In genomic region chr10:5076615-5077014, GRCh38 we compare ENCODE assay signal across 31 cellular contexts. TPM values are rescaled to one million over a fixed set of nuclear protein-coding genes. Genes with fewer than 3 reads are reported as not detected.
DNase-seq lines count a peak whose midpoint lies in the region; ATAC-seq and TF ChIP-seq lines count a peak whose summit lies in the region.
"Had no signal": no experiment of that assay in that cellular context is flagged by ENCODE, and none has a peak within 500 bp of the region (broad histone marks: within the 10 kb centered on the region; RNA-seq: fewer than 3 reads in every experiment).

No MANE protein-coding gene starts in this region.

- H3K9me3 ChIP-seq in left lung (no peaks in the 10 kb centered on the region), vagina (no peaks in the 10 kb centered on the region), thyroid gland (no peaks in the 10 kb centered on the region)
- H3K9me3 ChIP-seq: colonic mucosa, spleen, tibial artery had no signal

- 68 to 86% methylated on average over 3 of the region's 3 CpGs for WGBS in thyroid gland, 2 donors

- peak; percentile 49 for DNase-seq in GM03348 (ENCODE audit: low spot score)
- peak; percentile 85 for DNase-seq in astrocyte of the hippocampus (ENCODE audit: low read depth, low spot score)
- DNase-seq in left lung, result no peak
- no peak for DNase-seq in vagina (ENCODE audit: extremely low spot score in 2 of 2)
- no peak for DNase-seq in NCI-H2171 treated with DMSO at 0.1 percent for 48 hours (lab: John Stamatoyannopoulos, UW)
- no peak for DNase-seq in thyroid gland
- DNase-seq: activated CD4-positive, alpha-beta T cell treated with anti-CD3 and anti-CD28 coated beads, Interleukin-2, amount 10 ng/mL, durations not matched to agents 24 days and 14 days; activated effector memory CD4-positive, alpha-beta T cell treated with Interleukin-2 at 50 U/mL for 16 hours; activated T-cell treated with anti-CD3 and anti-CD28 coated beads, Interleukin-2, amount 50 U/mL, for 1 hour; colonic mucosa; DMS79; effector CD4-positive, alpha-beta T cell; foreskin keratinocyte; GDM1; hippocampal formation; MM.1S; NCI-H1105 treated with DMSO at 0.1 percent for 48 hours; NCI-H2029; NCI-H526; NK-92 treated with Interleukin-12 subunit alpha and Interleukin-12 subunit beta, amount 100 ng/mL, for 24 hours; spleen; stimulated activated CD4-positive, alpha-beta T cell treated with anti-CD3 and anti-CD28 coated beads, Interleukin-2, amount 100 ng/mL, for 24 hours; T-helper 1 cell; tibial artery had no signal

- ATAC-seq in left lung, result peak; percentile 26
- ATAC-seq in HG02678 (IDR thresholded peaks at IDR 0.05; ENCODE audit: unreplicated experiment), result no peak
- ATAC-seq: activated naive CD4-positive, alpha-beta T cell treated with anti-CD3 and anti-CD28 coated beads, Interleukin-2, amount 50 U/mL, for 72 hours; foreskin keratinocyte; WTC11 had no signal

- TF ChIP-seq POLR2A in vagina (IDR thresholded peaks at IDR 0.05) (no peak), thyroid gland (IDR thresholded peaks at IDR 0.05) (no peak)

- H3K27me3 ChIP-seq in left lung (no peaks in the 10 kb centered on the region), vagina (no peaks in the 10 kb centered on the region), thyroid gland (no peaks in the 10 kb centered on the region)
- H3K27me3 ChIP-seq: cardiac muscle cell, colonic mucosa, foreskin keratinocyte, spleen, tibial artery had no signal

- no peaks in the 10 kb centered on the region for H3K36me3 ChIP-seq in left lung
- no peaks in the 10 kb centered on the region for H3K36me3 ChIP-seq in vagina
- no peaks in the 10 kb centered on the region for H3K36me3 ChIP-seq in thyroid gland
- H3K36me3 ChIP-seq: cardiac muscle cell, colonic mucosa, spleen, tibial artery had no signal

- H3K27ac ChIP-seq in left lung (peak overlapping the region in 1 of 2 donors; percentile 10), vagina (peak overlapping the region; percentile 27), thyroid gland (no peak overlapping the region)
- H3K27ac ChIP-seq: cardiac muscle cell, colonic mucosa, foreskin keratinocyte, HL-60, KMS-11, spleen had no signal

- intact Hi-C loops in left lung (cut with DNase I), result no loop called here
- intact Hi-C loops in vagina (cut with DNase I), result no loop called here
- intact Hi-C loops in thyroid gland (cut with DNase I), result no loop called here

- TF ChIP-seq CTCF in left lung (IDR thresholded peaks at IDR 0.05) (no peak), vagina (IDR thresholded peaks at IDR 0.05) (no peak), thyroid gland (IDR thresholded peaks at IDR 0.05) (no peak)

- H3K4me1 ChIP-seq in left lung (peaks cover 7 to 9% of the 10 kb centered on the region in 2 donors), vagina (peaks cover 19% of the 10 kb centered on the region), thyroid gland (peaks cover 13% of the 10 kb centered on the region in 2 donors)
- H3K4me1 ChIP-seq: spleen had no signal

- no peak overlapping the region for H3K4me3 ChIP-seq in left lung
- H3K4me3 ChIP-seq in vagina, result no peak overlapping the region
- no peak overlapping the region for H3K4me3 ChIP-seq in thyroid gland (replicated peaks in 1 of 3)
- H3K4me3 ChIP-seq: cardiac muscle cell, colonic mucosa, spleen, tibial artery had no signal

RNA-seq across cellular contexts. Expression of gene AKR1C3, which starts 17.6 kb away (rescaled TPM):
- 10 to 100 TPM; 47.1 to 88.3 TPM for total RNA-seq in left lung
- 45.4 TPM for total RNA-seq in vagina
- 10 to 100 TPM; 42.7 to 73.6 (median 67.4) TPM for total RNA-seq in thyroid gland
- total RNA-seq: activated CD4-positive, alpha-beta T cell treated with anti-CD3 and anti-CD28 coated beads, Interleukin-2, amount 10 ng/mL, durations not matched to agents 24 days and 14 days; activated CD8-positive, alpha-beta memory T cell treated with anti-CD3 and anti-CD28 coated beads for 36 hours had no signal

Comparison
In these comparisons a context has a peak if more than half of its experiments do, and no peak if none do; other contexts are left out.
1. DNase-seq: peak in GM03348 (single experiment) and astrocyte of the hippocampus (single experiment); none in left lung (0 of 2), vagina (0 of 2), NCI-H2171 treated with DMSO at 0.1 percent for 48 hours (single experiment) and thyroid gland (0 of 2).